In the genomic region with DNA sequence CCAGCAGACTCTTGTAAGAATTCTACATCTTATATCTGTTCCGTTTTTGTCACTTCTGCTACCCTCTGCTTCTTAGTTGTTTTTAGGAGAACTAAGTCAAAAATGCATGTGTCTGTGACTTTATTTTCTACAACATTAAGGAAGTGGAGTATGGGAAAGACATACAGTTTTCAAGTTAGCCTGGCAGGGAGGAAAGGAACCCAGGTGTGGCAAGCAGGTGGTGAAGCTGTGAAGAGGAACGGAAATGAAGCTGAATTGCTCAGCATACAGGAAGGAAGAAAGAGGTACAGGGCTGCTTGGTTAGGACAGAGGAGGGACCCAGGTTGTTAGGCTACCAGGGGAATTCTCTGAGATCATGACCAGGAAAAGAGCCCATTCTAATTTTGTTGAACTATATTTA, we compare ENCODE assay signal across 8 cellular contexts. TPM values are rescaled to one million over a fixed set of nuclear protein-coding genes. Genes with fewer than 3 reads are reported as not detected.
DNase-seq lines count a peak whose midpoint lies in the region; ATAC-seq and TF ChIP-seq lines count a peak whose summit lies in the region.

No MANE protein-coding gene starts in this region.

- no peaks in the 10 kb centered on the region for H3K9me3 Mint-ChIP-seq in activated naive CD8-positive, alpha-beta T cell treated with anti-CD3 and anti-CD28 coated beads, Interleukin-2, amount 10 ng/mL, durations not matched to agents 7 days and 5 days

- peak overlapping the region; percentile 100 for H3K27ac Mint-ChIP-seq in activated naive CD8-positive, alpha-beta T cell treated with anti-CD3 and anti-CD28 coated beads, Interleukin-2, amount 10 ng/mL, durations not matched to agents 7 days and 5 days

- no peak overlapping the region for H3K4me3 ChIP-seq in MG63
- no peak overlapping the region for H3K4me3 ChIP-seq in tibial artery

- peak overlapping the region; percentile 95 for H3K4me3 Mint-ChIP-seq in activated naive CD8-positive, alpha-beta T cell treated with anti-CD3 and anti-CD28 coated beads, Interleukin-2, amount 10 ng/mL, durations not matched to agents 7 days and 5 days

- H3K4me1 Mint-ChIP-seq in activated naive CD8-positive, alpha-beta T cell treated with anti-CD3 and anti-CD28 coated beads, Interleukin-2, amount 10 ng/mL, durations not matched to agents 7 days and 5 days: peaks cover 68% of the 10 kb centered on the region

- no peak overlapping the region for H3K27ac ChIP-seq in tibial artery

- H3K27me3 ChIP-seq in MG63: no peaks in the 10 kb centered on the region
- H3K27me3 ChIP-seq in tibial artery: no peaks in the 10 kb centered on the region

- H3K27me3 Mint-ChIP-seq in activated naive CD8-positive, alpha-beta T cell treated with anti-CD3 and anti-CD28 coated beads, Interleukin-2, amount 10 ng/mL, durations not matched to agents 7 days and 5 days: no peaks in the 10 kb centered on the region

- ATAC-seq in GM19025 (IDR thresholded peaks at IDR 0.05; ENCODE audit: low read depth, unreplicated experiment): peak; percentile 22
- ATAC-seq in HG03175 (IDR thresholded peaks at IDR 0.05; ENCODE audit: unreplicated experiment): peak; percentile 32
- ATAC-seq in activated naive CD8-positive, alpha-beta T cell treated with anti-CD3 and anti-CD28 coated beads, Interleukin-2, amount 10 ng/mL, durations not matched to agents 7 days and 5 days (ENCODE audit: low read depth): peak; percentile 51
- ATAC-seq in HG03135 (IDR thresholded peaks at IDR 0.05; ENCODE audit: unreplicated experiment): no peak
- no peak for ATAC-seq in GM21528 (IDR thresholded peaks at IDR 0.05; ENCODE audit: low FRiP score, unreplicated experiment)

- H3K4me1 ChIP-seq in tibial artery: peaks cover 0 to 5% (median 0%) of the 10 kb centered on the region in 4 donors

- H3K36me3 ChIP-seq in MG63 (no peaks in the 10 kb centered on the region), tibial artery (no peaks in the 10 kb centered on the region)

- DNase-seq in activated naive CD8-positive, alpha-beta T cell treated with anti-CD3 and anti-CD28 coated beads, Interleukin-2, amount 10 ng/mL, durations not matched to agents 7 days and 5 days: no peak
- DNase-seq in renal cortical epithelial cell (ENCODE audit: low read depth): peak; percentile 57
- no peak for DNase-seq in MG63
- DNase-seq in tibial artery: no peak

- H3K36me3 Mint-ChIP-seq in activated naive CD8-positive, alpha-beta T cell treated with anti-CD3 and anti-CD28 coated beads, Interleukin-2, amount 10 ng/mL, durations not matched to agents 7 days and 5 days: peaks cover 13% of the 10 kb centered on the region

- H3K9me3 ChIP-seq in MG63: no peaks in the 10 kb centered on the region
- H3K9me3 ChIP-seq in tibial artery: no peaks in the 10 kb centered on the region

- POLR2A ChIA-PET in activated naive CD8-positive, alpha-beta T cell treated with anti-CD3 and anti-CD28 coated beads, Interleukin-2, amount 10 ng/mL, durations not matched to agents 7 days and 5 days (lab: Charles Lee): interaction anchor here (1.0 to 3.1 kb wide), 9 partner anchors 9 to 841 kb away, joined by 3 to 26 read pairs (median 5); partner anchors contain the start of genes GPRIN3 and HERC5

- intact Hi-C loops in tibial artery (cut with DNase I; ENCODE audit: low total_unique reads): no loop called here

- no peak for TF ChIP-seq CTCF in tibial artery (IDR thresholded peaks at IDR 0.05)

RNA-seq across cellular contexts. Expression of gene GPRIN3, which starts 9.4 kb away (rescaled TPM):
- total RNA-seq in activated naive CD8-positive, alpha-beta T cell treated with anti-CD3 and anti-CD28 coated beads, Interleukin-2, amount 10 ng/mL, durations not matched to agents 7 days and 5 days: 10 to 100 TPM; 23.9 to 25.5 TPM
- 0.87 and 3.5 TPM in 2 replicates for total RNA-seq in renal cortical epithelial cell
- total RNA-seq in MG63 (2014; rRNA removed; shearing (Covaris generic); ENCODE audit: low replicate concordance): not detected in 2 replicates

Comparison
In these comparisons a context has a peak if more than half of its experiments do, and no peak if none do; other contexts are left out.
1. ATAC-seq: peak in GM19025 (single experiment), HG03175 (single experiment) and activated naive CD8-positive, alpha-beta T cell treated with anti-CD3 and anti-CD28 coated beads, Interleukin-2, amount 10 ng/mL, durations not matched to agents 7 days and 5 days (single experiment); none in HG03135 (single experiment) and GM21528 (single experiment).